In the genomic region with DNA sequence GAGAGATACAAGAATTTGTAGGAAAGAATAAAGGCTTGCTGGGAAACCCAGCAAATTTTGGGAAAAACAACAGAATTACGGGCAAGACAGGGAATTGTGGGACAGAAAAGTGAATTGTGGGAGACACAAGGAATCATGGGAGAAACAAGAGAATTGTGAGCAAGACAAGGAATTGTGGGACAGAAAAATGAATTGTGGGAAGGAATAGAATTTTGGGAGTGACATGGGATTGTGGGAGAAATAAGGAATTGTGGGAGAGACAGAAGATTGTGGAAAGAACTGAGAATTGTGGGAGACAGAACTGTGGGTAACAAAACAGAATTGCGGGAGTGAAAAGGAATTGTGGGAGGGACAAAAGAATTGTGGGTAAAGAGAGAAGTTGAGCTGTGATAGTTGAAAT, we compare ENCODE assay signal across 26 cellular contexts. TPM values are rescaled to one million over a fixed set of nuclear protein-coding genes. Genes with fewer than 3 reads are reported as not detected.
DNase-seq lines count a peak whose midpoint lies in the region; ATAC-seq, FAIRE-seq and TF ChIP-seq lines count a peak whose summit lies in the region.
"Had no signal": no experiment of that assay in that cellular context is flagged by ENCODE, and none has a peak within 500 bp of the region (broad histone marks: within the 10 kb centered on the region; RNA-seq: fewer than 3 reads in every experiment).

No MANE protein-coding gene starts in this region.

- no peaks in the 10 kb centered on the region for H3K27me3 Mint-ChIP-seq in naive thymus-derived CD4-positive, alpha-beta T cell
- H3K27me3 Mint-ChIP-seq: activated CD4-positive, alpha-beta T cell treated with anti-CD3 and anti-CD28 coated beads, Interleukin-2, amount 10 ng/mL, durations not matched to agents 24 days and 14 days; CD4-positive, CD25-positive, alpha-beta regulatory T cell; naive thymus-derived CD8-positive, alpha-beta T cell had no signal

- peaks cover 30% of the 10 kb centered on the region for H3K4me1 ChIP-seq in HepG2 (ENCODE audit: insufficient read depth, low read length)
- H3K4me1 ChIP-seq in right lobe of liver = peaks cover 0 to 5% (median 0%) of the 10 kb centered on the region in 4 donors
- H3K4me1 ChIP-seq in GM12878 (ENCODE audit: control insufficient read depth, insufficient read depth, low read length) = no peaks in the 10 kb centered on the region; the same call in 1 of the 2 replicates
- H3K4me1 ChIP-seq in naive thymus-derived CD4-positive, alpha-beta T cell (ENCODE audit: control insufficient read depth in 2 of 2, insufficient read depth in 2 of 2, low read length in 2 of 2) = no peaks in the 10 kb centered on the region
- H3K4me1 ChIP-seq: psoas muscle had no signal

- WGBS in HepG2 (ENCODE audit: low lambda C conversion rate) = 63% methylated on average over 2 of the region's 2 CpGs
- WGBS in right lobe of liver (ENCODE audit: insufficient coverage, low coverage, low lambda C conversion rate, missing lambda C conversion rate) = 41% methylated on average over 2 of the region's 2 CpGs
- WGBS in GM12878 (ENCODE audit: insufficient coverage, insufficient replicate concordance, low lambda C conversion rate, missing lambda C conversion rate) = 79% methylated on average over 2 of the region's 2 CpGs

- FAIRE-seq in HepG2 (lab: Jason Lieb, UNC) (peak; percentile 28), GM12878 (lab: Jason Lieb, UNC) (no peak)
- FAIRE-seq: A204.1, HTR-8/SVneo, urothelium cell line had no signal

- H3K9ac ChIP-seq in HepG2 (ENCODE audit: insufficient read depth, low read depth, low read length) = peak overlapping the region; percentile 76
- no peak overlapping the region for H3K9ac ChIP-seq in GM12878 (ENCODE audit: control insufficient read depth, insufficient read depth, low read length)

- H2AFZ ChIP-seq in HepG2 (ENCODE audit: low read length) (no peak overlapping the region), GM12878 (ENCODE audit: control insufficient read depth, low read depth, low read length) (no peak overlapping the region)

- H3K36me3 ChIP-seq in HepG2 (replicated peaks in 1 of 2; ENCODE audit: control insufficient read depth in 1 of 2, insufficient read depth in 2 of 2, low read length in 2 of 2) = peaks cover 0 to 8% of the 10 kb centered on the region in 2 experiments; a peak in 2 of 5 replicates
- no peaks in the 10 kb centered on the region for H3K36me3 ChIP-seq in right lobe of liver
- no peaks in the 10 kb centered on the region; a peak in 1 of 4 replicates for H3K36me3 ChIP-seq in GM12878 (ENCODE audit: control insufficient read depth in 2 of 2, insufficient read depth in 2 of 2, low read length in 1 of 2)
- peaks cover 0 to 4% (median 1%) of the 10 kb centered on the region in 3 experiments for H3K36me3 ChIP-seq in naive thymus-derived CD4-positive, alpha-beta T cell (ENCODE audit: control insufficient read depth in 2 of 3, insufficient read depth in 3 of 3, low read length in 3 of 3)

- H3K79me2 ChIP-seq in HepG2 (ENCODE audit: insufficient read depth, low read length) (peaks cover 17% of the 10 kb centered on the region), GM12878 (ENCODE audit: control insufficient read depth, insufficient read depth, low read length) (peaks cover 28% of the 10 kb centered on the region)

- in situ Hi-C loops in HepG2 (cut with HindIII; ENCODE audit: extremely low pct_ligation_motif_present, low pct_unique_long_range_greater_than_20kb) (loop anchor here (10.0 kb wide), 2 partner anchors 665 to 915 kb away; no protein-coding TSS in a partner anchor), GM12878 (cut with MboI) (loop anchor here (25.0 kb wide), 1 partner anchor 1123 kb away; no protein-coding TSS in a partner anchor)

- H4K20me1 ChIP-seq in HepG2 (ENCODE audit: insufficient read depth, low read length) (no peaks in the 10 kb centered on the region), GM12878 (ENCODE audit: control insufficient read depth, insufficient read depth) (no peaks in the 10 kb centered on the region)

- H3K9me3 Mint-ChIP-seq in naive thymus-derived CD4-positive, alpha-beta T cell = peaks cover 0 to 2% (median 0%) of the 10 kb centered on the region in 11 donors
- H3K9me3 Mint-ChIP-seq: activated CD4-positive, alpha-beta T cell treated with anti-CD3 and anti-CD28 coated beads, Interleukin-2, amount 10 ng/mL, durations not matched to agents 24 days and 14 days; CD4-positive, CD25-positive, alpha-beta regulatory T cell; naive thymus-derived CD8-positive, alpha-beta T cell; T-cell had no signal

- intact Hi-C loops in HepG2 (cut with micrococcal nuclease; ENCODE audit: unreplicated experiment) (loop anchor here (10.0 kb wide), 1 partner anchor 315 kb away; no protein-coding TSS in a partner anchor), right lobe of liver (cut with DNase I) (no loop called here), GM12878 (cut with micrococcal nuclease; ENCODE audit: unreplicated experiment) (no loop called here)
- intact Hi-C loops in naive thymus-derived CD4-positive, alpha-beta T cell (cut with micrococcal nuclease) = loop anchor here (2.0 to 5.0 kb wide), 4 partner anchors 649 to 1768 kb away; a partner anchor contains a TSS

- H3K27ac Mint-ChIP-seq in naive thymus-derived CD4-positive, alpha-beta T cell = no peak overlapping the region

- RAD21 ChIA-PET in GM12878 (lab: Charles Lee; ENCODE audit: unreplicated experiment) = no interaction called here

- TF ChIP-seq EP300 in HepG2 (IDR thresholded peaks at IDR 0.05; ENCODE audit: low read depth in 2 of 2, low read length in 2 of 2) (no peak), HepG2 (CRISPR knock-in tag; IDR thresholded peaks at IDR 0.05; ENCODE audit: borderline replicate concordance) (no peak), GM12878 (IDR thresholded peaks at IDR 0.05; ENCODE audit: borderline replicate concordance in 1 of 2, control insufficient read depth in 1 of 2, low read depth in 2 of 2, low read length in 2 of 2) (no peak)

- no peaks in the 10 kb centered on the region for H3K27me3 ChIP-seq in HepG2 (ENCODE audit: control insufficient read depth in 1 of 2, insufficient read depth in 2 of 2, low read length in 2 of 2)
- H3K27me3 ChIP-seq in right lobe of liver = no peaks in the 10 kb centered on the region
- H3K27me3 ChIP-seq in GM12878 (replicated peaks in 1 of 2; ENCODE audit: control insufficient read depth in 2 of 2, insufficient read depth in 2 of 2, low read length in 1 of 2) = no peaks in the 10 kb centered on the region
- H3K27me3 ChIP-seq in naive thymus-derived CD4-positive, alpha-beta T cell (ENCODE audit: control insufficient read depth in 2 of 2, insufficient read depth in 2 of 2, low read length in 2 of 2) = no peaks in the 10 kb centered on the region
- H3K27me3 ChIP-seq: adrenal gland had no signal

- no peak overlapping the region for H3K4me3 Mint-ChIP-seq in naive thymus-derived CD4-positive, alpha-beta T cell
- H3K4me3 Mint-ChIP-seq: T-cell had no signal

- H3K4me2 ChIP-seq in HepG2 (ENCODE audit: low read depth, low read length) (peak overlapping the region; percentile 81), GM12878 (ENCODE audit: control insufficient read depth, insufficient read depth) (no peak overlapping the region; the same call in 1 of the 2 replicates)

- no peaks in the 10 kb centered on the region for H3K9me3 ChIP-seq in HepG2 (ENCODE audit: low read length)
- H3K9me3 ChIP-seq in right lobe of liver = no peaks in the 10 kb centered on the region
- no peaks in the 10 kb centered on the region for H3K9me3 ChIP-seq in GM12878 (replicated peaks; ENCODE audit: control insufficient read depth, insufficient read depth, low read length)
- no peaks in the 10 kb centered on the region for H3K9me3 ChIP-seq in naive thymus-derived CD4-positive, alpha-beta T cell (ENCODE audit: control insufficient read depth in 2 of 3, low read length in 3 of 3)
- H3K9me3 ChIP-seq: adrenal gland, psoas muscle had no signal

- TF ChIP-seq RAD21 in HepG2 (CRISPR knock-in tag; IDR thresholded peaks at IDR 0.05) (no peak), GM12878 (IDR thresholded peaks at IDR 0.05; ENCODE audit: insufficient read depth, low read depth, low read length) (no peak)

- H3K27ac ChIP-seq in HepG2 (ENCODE audit: extremely low read length, insufficient read depth, low read length) = peak overlapping the region; percentile 82
- H3K27ac ChIP-seq in right lobe of liver = no peak overlapping the region
- no peak overlapping the region for H3K27ac ChIP-seq in GM12878 (ENCODE audit: control insufficient read depth, insufficient read depth)
- no peak overlapping the region for H3K27ac ChIP-seq in naive thymus-derived CD4-positive, alpha-beta T cell (ENCODE audit: low read depth, low read length)
- H3K27ac ChIP-seq: adrenal gland, psoas muscle, RWPE1 had no signal

- no peak for ATAC-seq in HepG2
- ATAC-seq in right lobe of liver = no peak
- no peak for ATAC-seq in GM12878
- ATAC-seq in naive thymus-derived CD4-positive, alpha-beta T cell = no peak
- ATAC-seq: naive thymus-derived CD8-positive, alpha-beta T cell; psoas muscle; T-cell had no signal

- no TSS peak for BruUV-seq in HepG2 (replicated peaks; lab: Mats Ljungman, UMichigan)
- no TSS peak for BruUV-seq in GM12878 (replicated peaks; lab: Mats Ljungman, UMichigan)

- SMC1A ChIA-PET in GM12878 (lab: Charles Lee; ENCODE audit: uncharacterized antibody, unreplicated experiment) = no interaction called here

- peaks cover 0 to 6% (median under 1%) of the 10 kb centered on the region in 5 donors for H3K36me3 Mint-ChIP-seq in naive thymus-derived CD4-positive, alpha-beta T cell
- H3K36me3 Mint-ChIP-seq: CD4-positive, CD25-positive, alpha-beta regulatory T cell had no signal

- TF ChIP-seq POLR2A in HepG2 (IDR thresholded peaks at IDR 0.05; ENCODE audit: insufficient read depth in 1 of 2, low read depth in 2 of 2, low read length in 2 of 2) (no peak), right lobe of liver (IDR thresholded peaks at IDR 0.05) (no peak), NB4 (IDR thresholded peaks at IDR 0.05; ENCODE audit: extremely low read depth, insufficient read length) (no peak), GM12878 (IDR thresholded peaks at IDR 0.05; ENCODE audit: low read depth, low read length) (no peak)

- CTCF ChIA-PET in HepG2 (lab: Yijun Ruan, JAX; ENCODE audit: low intra/inter-chr PET ratio, low total read pairs) (no interaction called here), GM12878 (lab: Yijun Ruan, JAX) (no interaction called here)
- CTCF ChIA-PET in naive thymus-derived CD4-positive, alpha-beta T cell (lab: Charles Lee) = no interaction called here

- POLR2A ChIA-PET in HepG2 (lab: Yijun Ruan, JAX) = no interaction called here
- POLR2A ChIA-PET in GM12878 (lab: Charles Lee) = no interaction called here
- POLR2A ChIA-PET in naive thymus-derived CD4-positive, alpha-beta T cell (lab: Charles Lee) = no interaction called here

- peaks cover 7 to 33% (median 24%) of the 10 kb centered on the region in 7 donors for H3K4me1 Mint-ChIP-seq in naive thymus-derived CD4-positive, alpha-beta T cell

- no peak for TF ChIP-seq CTCF in HepG2 (CRISPR knock-in tag; IDR thresholded peaks at IDR 0.05)
- TF ChIP-seq CTCF in right lobe of liver (IDR thresholded peaks at IDR 0.05) = no peak
- no peak for TF ChIP-seq CTCF in NB4 (IDR thresholded peaks at IDR 0.05; ENCODE audit: low read depth, low read length)
- no peak for TF ChIP-seq CTCF in GM12878 (IDR thresholded peaks at IDR 0.05 in 2 of 3, conservative IDR thresholded peaks at IDR 0.05 in 1 of 3; ENCODE audit: control insufficient read depth in 2 of 3, extremely low read depth in 1 of 3, insufficient read depth in 1 of 3, low read depth in 3 of 3, low read length in 3 of 3)

- DNase-seq in HepG2 (ENCODE audit: low spot score) = no peak
- no peak for DNase-seq in right lobe of liver
- no peak for DNase-seq in NB4 (ENCODE audit: low read depth)
- DNase-seq in GM12878 (ENCODE audit: low read depth, low spot score) = no peak
- no peak for DNase-seq in DMS79 (lab: John Stamatoyannopoulos, UW)
- no peak for DNase-seq in naive thymus-derived CD4-positive, alpha-beta T cell
- DNase-seq in kidney tubule cell (ENCODE audit: low spot score) = no peak
- no peak for DNase-seq in stimulated activated CD4-positive, alpha-beta T cell treated with anti-CD3 and anti-CD28 coated beads, Interleukin-12 subunit alpha, Interleukin-12 subunit beta, amount 100 ng/mL, for 4 hours
- DNase-seq: activated CD4-positive, alpha-beta T cell treated with anti-CD3 and anti-CD28 coated beads, Interleukin-2, amount 10 ng/mL, durations not matched to agents 24 days and 14 days; activated effector memory CD4-positive, alpha-beta T cell treated with anti-CD3 and anti-CD28 coated beads, Interleukin-2, amount 50 U/mL, for 16 hours; adrenal gland; caudate nucleus; DMS79 treated with DMSO at 0.1 percent for 48 hours; dorsolateral prefrontal cortex; foreskin melanocyte; mesendoderm; naive thymus-derived CD8-positive, alpha-beta T cell; NCI-H187 treated with DMSO at 0.1 percent for 48 hours; NCI-H226; psoas muscle; T-cell had no signal

- H3K4me3 ChIP-seq in HepG2 (replicated peaks in 1 of 3; ENCODE audit: insufficient read depth in 1 of 3, low read depth in 2 of 3, low read length in 3 of 3) (peak overlapping the region; percentile 57 to 86 (median 67); a peak in 4 of 6 replicates), right lobe of liver (no peak overlapping the region), NB4 (ENCODE audit: low read depth, low read length) (peak overlapping the region; percentile 82), GM12878 (peak overlapping the region; percentile 40)
- H3K4me3 ChIP-seq in naive thymus-derived CD4-positive, alpha-beta T cell (ENCODE audit: low read length) = no peak overlapping the region

RNA-seq across cellular contexts. Expression of a gene that starts 1.2 kb away (rescaled TPM):
- total RNA-seq in HepG2 (2016; rRNA removed; fragmentation: Illumina TruSeq; extraction: Trizol) (16.7 and 28.6 TPM in 2 replicates), right lobe of liver (10 to 100 TPM in 5 of 6 experiments, 1 to 10 TPM in 1; 8.5 to 13.1 (median 10.3) TPM), GM12878 (2014; rRNA removed) (20.3 and 20.4 TPM in 2 replicates), GM12878 (2014; rRNA removed; fragmentation: Illumina TruSeq; extraction: Trizol) (22.2 and 27.5 TPM in 2 replicates), GM12878 (2021) (30.0 and 36.0 TPM in 2 replicates)
- 4.0 and 4.5 TPM in 2 replicates for total RNA-seq in HepG2 (2016; cell fraction: cytosol; rRNA removed; fragmentation: Illumina TruSeq; extraction: Trizol; ENCODE audit: low read depth)
- 16.8 and 26.4 TPM in 2 replicates for total RNA-seq in HepG2 (2016; cell fraction: insoluble cytoplasmic fraction; rRNA removed; fragmentation: Illumina TruSeq; extraction: Trizol)
- total RNA-seq in HepG2 (2016; cell fraction: membrane; rRNA removed; fragmentation: Illumina TruSeq; extraction: Trizol) = 9.5 and 14.0 TPM in 2 replicates
- 8.1 and 9.8 TPM in 2 replicates for total RNA-seq in HepG2 (2016; cell fraction: nucleus; rRNA removed; fragmentation: Illumina TruSeq; extraction: Trizol)
- polyA plus RNA-seq in HepG2 (2011; rRNA removed) (12.5 and 15.4 TPM in 2 replicates), GM12878 (2011; rRNA removed) (39.3 and 44.3 TPM in 2 replicates), GM12878 (2014; fragmentation: Illumina TruSeq; extraction: Trizol) (38.2 and 39.4 TPM in 2 replicates), GM12878 (2014; fragmentation: Nextera tagmentation; extraction: Ambion mirVana) (10 to 100 TPM; 11.8 to 15.6 TPM), GM12878 (2014; rRNA removed) (32.2 and 37.7 TPM in 2 replicates), GM12878 (2016; fragmentation: Nextera tagmentation; extraction: Ambion mirVana) (10 to 100 TPM; 65.8 to 69.6 TPM)
- 10.4 and 15.3 TPM in 2 replicates for polyA plus RNA-seq in HepG2 (2011; cell fraction: cytosol; rRNA removed)
- polyA plus RNA-seq in HepG2 (2011; cell fraction: nucleus; rRNA removed) = 3.2 and 4.7 TPM in 2 replicates
- 23.5 and 24.6 TPM in 2 replicates for polyA plus RNA-seq in HepG2 (2012)
- polyA plus RNA-seq in HepG2 (2016; cell fraction: cytosol; fragmentation: Illumina TruSeq; extraction: Trizol; ENCODE audit: low read depth) = 7.0 and 10.8 TPM in 2 replicates
- 42.3 and 43.1 TPM in 2 replicates for polyA plus RNA-seq in HepG2 (2016; cell fraction: insoluble cytoplasmic fraction; fragmentation: Illumina TruSeq; extraction: Trizol; ENCODE audit: low read depth)
- 10.8 and 13.1 TPM in 2 replicates for polyA plus RNA-seq in HepG2 (2016; cell fraction: membrane; fragmentation: Illumina TruSeq; extraction: Trizol; ENCODE audit: low read depth)
- polyA plus RNA-seq in HepG2 (2016; cell fraction: nucleus; fragmentation: Illumina TruSeq; extraction: Trizol; ENCODE audit: insufficient read depth, low read depth) = 17.0 and 18.5 TPM in 2 replicates
- polyA minus RNA-seq in HepG2 (2011; rRNA and poly(A)+ RNA removed; ENCODE audit: low replicate concordance) = 8.2 and 36.9 TPM in 2 replicates
- polyA minus RNA-seq in HepG2 (2011; cell fraction: cytosol; rRNA and poly(A)+ RNA removed) = 5.6 and 7.8 TPM in 2 replicates
- 4.1 and 5.2 TPM in 2 replicates for polyA minus RNA-seq in HepG2 (2011; cell fraction: nucleus; rRNA and poly(A)+ RNA removed)
- total RNA-seq in GM12878 (2013; cell fraction: nucleolus; rRNA removed) = 8.3 and 8.4 TPM in 2 replicates
- polyA plus RNA-seq in GM12878 (2011; ENCODE audit: low read depth) = 18.2 TPM
- 22.5 and 22.6 TPM in 2 replicates for polyA plus RNA-seq in GM12878 (2011; cell fraction: cytosol; rRNA removed)
- 10.8 and 13.5 TPM in 2 replicates for polyA plus RNA-seq in GM12878 (2011; cell fraction: nucleus; rRNA removed)
- polyA plus RNA-seq in GM12878 (2012) = 20.7 and 21.1 TPM in 2 replicates
- 20.8 and 26.8 TPM in 2 replicates for polyA minus RNA-seq in GM12878 (2011; rRNA and poly(A)+ RNA removed)
- 8.5 and 9.8 TPM in 2 replicates for polyA minus RNA-seq in GM12878 (2011; cell fraction: cytosol; rRNA and poly(A)+ RNA removed)
- polyA minus RNA-seq in GM12878 (2011; cell fraction: nucleus; rRNA and poly(A)+ RNA removed) = 3.0 and 5.0 TPM in 2 replicates
- 10 to 100 TPM in 4 of 5 experiments, 1 to 10 TPM in 1; 5.6 to 19.9 (median 13.3) TPM for total RNA-seq in naive thymus-derived CD4-positive, alpha-beta T cell
- polyA plus RNA-seq in naive thymus-derived CD4-positive, alpha-beta T cell = 10 to 100 TPM; 15.5 to 20.4 TPM

Comparison
In these comparisons a context has a peak if more than half of its experiments do, and no peak if none do; other contexts are left out.
1. H3K4me3 ChIP-seq: peak in HepG2 (3 of 3), NB4 (single experiment) and GM12878 (single experiment); none in right lobe of liver (0 of 3) and naive thymus-derived CD4-positive, alpha-beta T cell (single experiment).
2. intact Hi-C loops: an anchor here in HepG2 (10.0 kb wide) and naive thymus-derived CD4-positive, alpha-beta T cell (2.0 to 5.0 kb wide); none called in right lobe of liver and GM12878.